21 cellular contexts compared by ENCODE assay signal in genomic region chr5:108418172-108418571, GRCh38. TPM values are rescaled to one million over a fixed set of nuclear protein-coding genes. Genes with fewer than 3 reads are reported as not detected.
DNase-seq lines count a peak whose midpoint lies in the region; ATAC-seq and TF ChIP-seq lines count a peak whose summit lies in the region.
"Had no signal": no experiment of that assay in that cellular context is flagged by ENCODE, and none has a peak within 500 bp of the region (broad histone marks: within the 10 kb centered on the region; RNA-seq: fewer than 3 reads in every experiment).

No MANE protein-coding gene starts in this region.

- no peaks in the 10 kb centered on the region for H4K20me1 ChIP-seq in GM23248 (ENCODE audit: insufficient read depth)

- H3K4me2 ChIP-seq in GM23248 (ENCODE audit: unreplicated experiment), result no peak overlapping the region
- H3K4me2 ChIP-seq: SK-N-SH had no signal

- no peaks in the 10 kb centered on the region for H3K79me2 ChIP-seq in GM23248 (ENCODE audit: insufficient read depth)

- 16 to 21% methylated on average over 8 of the region's 8 CpGs for WGBS in GM23248 (ENCODE audit: low coverage in 1 of 2, low lambda C conversion rate in 2 of 2, missing lambda C conversion rate in 2 of 2), 2 experiments
- 66% methylated on average over 8 of the region's 8 CpGs for WGBS in right cardiac atrium

- in situ Hi-C loops in GM23248 (cut with MboI) (no loop called here), brain microvascular endothelial cell (cut with HindIII; ENCODE audit: low pct_ligation_motif_present, low sequenced_read_pairs) (no loop called here)

- H3K4me3 ChIP-seq in GM23248, result no peak overlapping the region
- H3K4me3 ChIP-seq in right cardiac atrium (ENCODE audit: low read length), result no peak overlapping the region
- H3K4me3 ChIP-seq in brain microvascular endothelial cell (ENCODE audit: low read depth, low read length), result no peak overlapping the region
- H3K4me3 ChIP-seq: prostate gland, thoracic aorta had no signal

- no peak for TF ChIP-seq CTCF in brain microvascular endothelial cell (IDR thresholded peaks at IDR 0.05; ENCODE audit: low read depth, low read length, missing control alignments)

- no peaks in the 10 kb centered on the region for H3K9me2 ChIP-seq in GM23248 (ENCODE audit: insufficient read depth)
- H3K9me2 ChIP-seq: SK-N-SH had no signal

- no peaks in the 10 kb centered on the region for H3F3A ChIP-seq in GM23248 (ENCODE audit: insufficient read depth)

- ATAC-seq in right cardiac atrium (peak; percentile 58 to 92), GM21737 (IDR thresholded peaks at IDR 0.05; ENCODE audit: unreplicated experiment) (no peak), GM18505 (IDR thresholded peaks at IDR 0.05; ENCODE audit: unreplicated experiment) (no peak)
- no peak for ATAC-seq in stimulated activated naive CD8-positive, alpha-beta T cell treated with anti-CD3 and anti-CD28 coated beads, Interleukin-15, Interleukin-2, amounts not matched to agents 100 U/mL and 50 U/mL, for 24 hours
- ATAC-seq: Panc1 had no signal

- no peaks in the 10 kb centered on the region for H3K4me1 ChIP-seq in GM23248 (ENCODE audit: insufficient read depth)
- no peaks in the 10 kb centered on the region for H3K4me1 ChIP-seq in right cardiac atrium (ENCODE audit: control insufficient read depth, insufficient read depth, low read length)
- H3K4me1 ChIP-seq: prostate gland had no signal

- no peak overlapping the region for H3K9ac ChIP-seq in GM23248
- H3K9ac ChIP-seq: SK-N-SH had no signal

- intact Hi-C loops in right cardiac atrium (cut with DNase I), result no loop called here

- H3K27ac ChIP-seq in GM23248 (no peak overlapping the region), right cardiac atrium (ENCODE audit: low read length) (no peak overlapping the region), brain microvascular endothelial cell (no peak overlapping the region)
- H3K27ac ChIP-seq: prostate gland, thoracic aorta had no signal

- H3K9me3 ChIP-seq in GM23248 (ENCODE audit: low read depth), result no peaks in the 10 kb centered on the region
- H3K9me3 ChIP-seq in right cardiac atrium (ENCODE audit: control insufficient read depth, low read length), result no peaks in the 10 kb centered on the region
- H3K9me3 ChIP-seq: prostate gland, SK-N-SH, thoracic aorta had no signal

- H3K36me3 ChIP-seq in GM23248 (ENCODE audit: low read depth), result no peaks in the 10 kb centered on the region
- no peaks in the 10 kb centered on the region for H3K36me3 ChIP-seq in brain microvascular endothelial cell (replicated peaks)
- H3K36me3 ChIP-seq: prostate gland, thoracic aorta had no signal

- peak; percentile 22 for DNase-seq in GM23248
- peak; percentile 78 for DNase-seq in cerebellum (ENCODE audit: low spot score)
- DNase-seq in right cardiac atrium, result peak; percentile 38 to 67 (median 62)
- peak; percentile 41 for DNase-seq in putamen (ENCODE audit: low spot score)
- no peak for DNase-seq in stimulated activated naive CD8-positive, alpha-beta T cell treated with anti-CD3 and anti-CD28 coated beads, Interleukin-15, Interleukin-2, amounts not matched to agents 100 U/mL and 50 U/mL, for 24 hours
- no peak for DNase-seq in brain microvascular endothelial cell
- DNase-seq: activated CD8-positive, alpha-beta memory T cell treated with anti-CD3 and anti-CD28 coated beads for 24 hours; activated naive CD8-positive, alpha-beta T cell treated with anti-CD3 and anti-CD28 coated beads for 36 hours; COR-L47; effector CD4-positive, alpha-beta T cell; kidney; NCI-H1436; NCI-H226; SK-N-SH; stimulated activated CD4-positive, alpha-beta T cell treated with anti-CD3 and anti-CD28 coated beads, Interleukin-12 subunit alpha, Interleukin-12 subunit beta, amount 100 ng/mL, for 4 hours; T1000 had no signal

- no peak for TF ChIP-seq POLR2A in GM18505 (IDR thresholded peaks at IDR 0.05; ENCODE audit: borderline replicate concordance, extremely low read depth, insufficient read depth, insufficient read length)

- H3K27me3 ChIP-seq in GM23248 (replicated peaks; ENCODE audit: insufficient read depth), result no peaks in the 10 kb centered on the region
- no peaks in the 10 kb centered on the region for H3K27me3 ChIP-seq in right cardiac atrium (ENCODE audit: control insufficient read depth, insufficient read depth)
- no peaks in the 10 kb centered on the region for H3K27me3 ChIP-seq in brain microvascular endothelial cell (replicated peaks)

- no peak overlapping the region for H2AFZ ChIP-seq in GM23248

RNA-seq across cellular contexts. Expression of gene FBXL17, which starts 36.3 kb away (rescaled TPM):
- 13.1 and 15.7 TPM in 2 replicates for total RNA-seq in GM23248 (2014; rRNA removed; shearing (Covaris generic))
- polyA plus RNA-seq in GM23248 (2016; fragmentation: Nextera tagmentation; extraction: Ambion mirVana) (1.8 and 1.9 TPM in 2 replicates), right cardiac atrium (13.4 TPM)
- total RNA-seq in cerebellum (39.9 TPM), right cardiac atrium (10 to 100 TPM; 31.2 to 37.3 (median 35.7) TPM)

Comparison
In these comparisons a context has a peak if more than half of its experiments do, and no peak if none do; other contexts are left out.
1. DNase-seq: peak in GM23248 (single experiment), cerebellum (single experiment), right cardiac atrium (3 of 3) and putamen (single experiment); none in stimulated activated naive CD8-positive, alpha-beta T cell treated with anti-CD3 and anti-CD28 coated beads, Interleukin-15, Interleukin-2, amounts not matched to agents 100 U/mL and 50 U/mL, for 24 hours (single experiment) and brain microvascular endothelial cell (single experiment).
2. ATAC-seq: peak in right cardiac atrium (2 of 2); none in GM21737 (single experiment), stimulated activated naive CD8-positive, alpha-beta T cell treated with anti-CD3 and anti-CD28 coated beads, Interleukin-15, Interleukin-2, amounts not matched to agents 100 U/mL and 50 U/mL, for 24 hours (single experiment) and GM18505 (single experiment).